In the genomic region with DNA sequence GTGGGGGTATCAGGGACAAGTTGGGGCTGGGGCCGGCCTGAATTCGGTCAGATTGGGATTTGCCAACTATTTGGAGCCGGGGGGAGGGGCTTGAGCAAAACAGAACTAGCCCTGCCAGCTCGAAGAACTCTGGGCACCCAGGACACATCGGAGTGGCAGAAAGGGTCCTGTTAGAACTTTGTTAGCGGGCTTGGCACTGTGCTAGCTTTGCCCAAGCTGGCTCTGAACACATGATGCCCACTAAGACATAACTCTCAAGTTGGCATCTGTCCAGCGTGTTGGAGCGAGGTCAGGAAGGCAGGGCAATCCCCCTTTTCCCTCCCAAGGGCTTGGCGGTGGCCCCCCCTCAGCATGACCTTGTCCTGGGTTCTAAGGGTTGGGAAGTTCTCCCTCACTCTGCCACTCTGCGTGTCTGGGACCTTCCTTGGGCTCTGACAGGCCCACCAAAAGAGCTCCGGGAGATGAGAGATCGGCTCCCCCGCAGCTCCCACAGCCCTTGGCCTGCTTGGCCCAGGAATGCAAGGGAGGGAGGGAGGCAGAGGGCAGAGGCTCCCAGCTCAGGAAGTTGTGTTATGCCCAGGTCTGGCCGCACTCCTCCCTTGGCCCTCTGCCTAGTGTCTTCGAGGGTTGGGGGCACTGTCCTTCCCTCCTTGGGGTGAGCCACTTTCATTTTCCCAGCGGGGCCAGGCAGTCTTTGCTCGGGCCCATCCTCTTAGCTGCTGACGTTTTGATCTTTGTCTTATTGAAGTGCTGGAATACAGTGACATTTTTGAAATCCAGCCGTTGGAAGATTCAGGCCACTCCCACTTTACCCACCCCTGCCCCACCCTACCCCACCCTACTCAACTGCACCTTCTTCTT, we compare ENCODE assay signal across 8 cellular contexts. TPM values are rescaled to one million over a fixed set of nuclear protein-coding genes. Genes with fewer than 3 reads are reported as not detected.
DNase-seq lines count a peak whose midpoint lies in the region; ATAC-seq and TF ChIP-seq lines count a peak whose summit lies in the region.

No MANE protein-coding gene starts in this region.

- H3K27me3 ChIP-seq in PC-3 (ENCODE audit: low read length), result no peaks in the 10 kb centered on the region

- H3K9me2 ChIP-seq in PC-3 (replicated peaks; ENCODE audit: low read length), result no peaks in the 10 kb centered on the region

- peak; percentile 20 for DNase-seq in NCI-H2029 (lab: John Stamatoyannopoulos, UW)
- DNase-seq in NCI-H2029 treated with DMSO at 0.1 percent for 48 hours (lab: John Stamatoyannopoulos, UW), result no peak
- peak; percentile 80 for DNase-seq in PC-3
- DNase-seq in central memory CD8-positive, alpha-beta T cell (ENCODE audit: low spot score in 2 of 2), result no peak
- peak; percentile 75 for DNase-seq in left colon
- DNase-seq in stimulated activated naive CD8-positive, alpha-beta T cell treated with anti-CD3 and anti-CD28 coated beads, Interleukin-15, amount 100 ng/mL, for 72 hours, result no peak
- DNase-seq in NCI-H2081 treated with DMSO at 0.1 percent for 48 hours (lab: John Stamatoyannopoulos, UW), result no peak

- peaks cover 21% of the 10 kb centered on the region for H3K36me3 ChIP-seq in PC-3 (ENCODE audit: low read depth, low read length)

- H3K9me3 Mint-ChIP-seq in central memory CD8-positive, alpha-beta T cell, result no peaks in the 10 kb centered on the region
- no peaks in the 10 kb centered on the region for H3K9me3 Mint-ChIP-seq in stimulated activated naive CD8-positive, alpha-beta T cell treated with anti-CD3 and anti-CD28 coated beads, Interleukin-15, amount 100 ng/mL, for 72 hours

- peaks cover 55% of the 10 kb centered on the region for H4K20me1 ChIP-seq in PC-3 (ENCODE audit: low read length)

- TSS peak; percentile 80 for BruUV-seq in PC-3 (replicated peaks; lab: Mats Ljungman, UMichigan)

- peak overlapping the region; percentile 93 for H3K4me2 ChIP-seq in PC-3 (ENCODE audit: low read length)

- H3K9me3 ChIP-seq in PC-3 (ENCODE audit: low read length), result no peaks in the 10 kb centered on the region

- ATAC-seq in PC-3 (peak; percentile 14), left colon (peak; percentile 50), GM21576 (IDR thresholded peaks at IDR 0.05; ENCODE audit: unreplicated experiment) (no peak)
- ATAC-seq in central memory CD8-positive, alpha-beta T cell (replicated peaks; ENCODE audit: extremely low read depth, poor library complexity, severe bottlenecking), result no peak
- no peak for ATAC-seq in stimulated activated naive CD8-positive, alpha-beta T cell treated with anti-CD3 and anti-CD28 coated beads, Interleukin-15, amount 100 ng/mL, for 72 hours

- CTCF ChIA-PET in PC-3 (lab: Charles Lee), result interaction anchor here (0.6 to 1.2 kb wide), 4 partner anchors 11 to 25 kb away, joined by 3 to 9 read pairs (median 4); no protein-coding TSS in a partner anchor

- H2AFZ ChIP-seq in PC-3 (ENCODE audit: low read length), result no peak overlapping the region

- peaks cover 49% of the 10 kb centered on the region for H3K4me1 Mint-ChIP-seq in central memory CD8-positive, alpha-beta T cell
- peaks cover 55% of the 10 kb centered on the region for H3K4me1 Mint-ChIP-seq in stimulated activated naive CD8-positive, alpha-beta T cell treated with anti-CD3 and anti-CD28 coated beads, Interleukin-15, amount 100 ng/mL, for 72 hours

- H3K4me1 ChIP-seq in PC-3 (ENCODE audit: insufficient read depth, low read length), result peaks cover 51% of the 10 kb centered on the region

- peaks cover 37% of the 10 kb centered on the region for H3K36me3 Mint-ChIP-seq in central memory CD8-positive, alpha-beta T cell (ENCODE audit: insufficient read depth)

- TF ChIP-seq CTCF in PC-3 (conservative IDR thresholded peaks at IDR 0.05; ENCODE audit: low read depth, low read length), result no peak

- POLR2A ChIA-PET in PC-3 (lab: Charles Lee; ENCODE audit: unreplicated experiment), result interaction anchor here (0.6 to 1.8 kb wide), 7 partner anchors 10 to 303 kb away, joined by 3 to 13 read pairs (median 5); no protein-coding TSS in a partner anchor

- peak overlapping the region; percentile 94 for H3K9ac ChIP-seq in PC-3 (ENCODE audit: low read length)

- peaks cover 63% of the 10 kb centered on the region for H3K79me2 ChIP-seq in PC-3 (ENCODE audit: low read length)

- no peaks in the 10 kb centered on the region for H3K27me3 Mint-ChIP-seq in central memory CD8-positive, alpha-beta T cell
- peaks cover 44% of the 10 kb centered on the region for H3K27me3 Mint-ChIP-seq in stimulated activated naive CD8-positive, alpha-beta T cell treated with anti-CD3 and anti-CD28 coated beads, Interleukin-15, amount 100 ng/mL, for 72 hours

- H3K4me3 Mint-ChIP-seq in central memory CD8-positive, alpha-beta T cell, result peak overlapping the region; percentile 95
- peak overlapping the region; percentile 94 for H3K4me3 Mint-ChIP-seq in stimulated activated naive CD8-positive, alpha-beta T cell treated with anti-CD3 and anti-CD28 coated beads, Interleukin-15, amount 100 ng/mL, for 72 hours

- no peaks in the 10 kb centered on the region for H3F3A ChIP-seq in PC-3 (ENCODE audit: low read length, unreplicated experiment)

- intact Hi-C loops in PC-3 (cut with micrococcal nuclease), result no loop called here
- intact Hi-C loops in left colon (cut with DNase I, micrococcal nuclease), result no loop called here

- H3K27ac Mint-ChIP-seq in central memory CD8-positive, alpha-beta T cell (ENCODE audit: low read depth), result peak overlapping the region; percentile 95
- peak overlapping the region in 1 of 2 donors; percentile 5 for H3K27ac Mint-ChIP-seq in stimulated activated naive CD8-positive, alpha-beta T cell treated with anti-CD3 and anti-CD28 coated beads, Interleukin-15, amount 100 ng/mL, for 72 hours

- H3K4me3 ChIP-seq in PC-3 (ENCODE audit: low read length), result peak overlapping the region; percentile 86

- peak overlapping the region; percentile 91 for H3K27ac ChIP-seq in PC-3 (ENCODE audit: low read length)

RNA-seq across cellular contexts. Expression of a gene that starts 1.2 kb away (rescaled TPM):
- total RNA-seq in PC-3 (2014; rRNA removed) (864 and 1,095 TPM in 2 replicates), left colon (100 to 1,000 TPM; 335 to 478 TPM)

RNA-seq across cellular contexts. Expression of a gene that starts 33.5 kb away (rescaled TPM):
- 12.9 and 14.7 TPM in 2 replicates for total RNA-seq in PC-3 (2014; rRNA removed)
- total RNA-seq in left colon, result 1 to 10 TPM in 1 of 2 donors, under 1 TPM in 1; 0.78 to 1.1 TPM

RNA-seq across cellular contexts. Expression of a gene that starts 37.6 kb away (rescaled TPM):
- total RNA-seq in PC-3 (2014; rRNA removed) (5.8 and 13.1 TPM in 2 replicates), left colon (1 to 10 TPM; 3.5 to 6.5 TPM)

RNA-seq across cellular contexts. Expression of a gene that starts 54.8 kb away (rescaled TPM):
- total RNA-seq in PC-3 (2014; rRNA removed), result 18.1 and 18.5 TPM in 2 replicates
- 100 to 1,000 TPM; 203 to 231 TPM for total RNA-seq in left colon

Comparison
In these comparisons a context has a peak if more than half of its experiments do, and no peak if none do; other contexts are left out.
1. DNase-seq: peak in NCI-H2029 (single experiment), PC-3 (single experiment) and left colon (2 of 2); none in NCI-H2029 treated with DMSO at 0.1 percent for 48 hours (single experiment), central memory CD8-positive, alpha-beta T cell (0 of 2), stimulated activated naive CD8-positive, alpha-beta T cell treated with anti-CD3 and anti-CD28 coated beads, Interleukin-15, amount 100 ng/mL, for 72 hours (0 of 2) and NCI-H2081 treated with DMSO at 0.1 percent for 48 hours (single experiment).
2. ATAC-seq: peak in PC-3 (single experiment) and left colon (single experiment); none in central memory CD8-positive, alpha-beta T cell (single experiment), stimulated activated naive CD8-positive, alpha-beta T cell treated with anti-CD3 and anti-CD28 coated beads, Interleukin-15, amount 100 ng/mL, for 72 hours (single experiment) and GM21576 (single experiment).